ENCODE assay signal across 10 cellular contexts in the genomic region with DNA sequence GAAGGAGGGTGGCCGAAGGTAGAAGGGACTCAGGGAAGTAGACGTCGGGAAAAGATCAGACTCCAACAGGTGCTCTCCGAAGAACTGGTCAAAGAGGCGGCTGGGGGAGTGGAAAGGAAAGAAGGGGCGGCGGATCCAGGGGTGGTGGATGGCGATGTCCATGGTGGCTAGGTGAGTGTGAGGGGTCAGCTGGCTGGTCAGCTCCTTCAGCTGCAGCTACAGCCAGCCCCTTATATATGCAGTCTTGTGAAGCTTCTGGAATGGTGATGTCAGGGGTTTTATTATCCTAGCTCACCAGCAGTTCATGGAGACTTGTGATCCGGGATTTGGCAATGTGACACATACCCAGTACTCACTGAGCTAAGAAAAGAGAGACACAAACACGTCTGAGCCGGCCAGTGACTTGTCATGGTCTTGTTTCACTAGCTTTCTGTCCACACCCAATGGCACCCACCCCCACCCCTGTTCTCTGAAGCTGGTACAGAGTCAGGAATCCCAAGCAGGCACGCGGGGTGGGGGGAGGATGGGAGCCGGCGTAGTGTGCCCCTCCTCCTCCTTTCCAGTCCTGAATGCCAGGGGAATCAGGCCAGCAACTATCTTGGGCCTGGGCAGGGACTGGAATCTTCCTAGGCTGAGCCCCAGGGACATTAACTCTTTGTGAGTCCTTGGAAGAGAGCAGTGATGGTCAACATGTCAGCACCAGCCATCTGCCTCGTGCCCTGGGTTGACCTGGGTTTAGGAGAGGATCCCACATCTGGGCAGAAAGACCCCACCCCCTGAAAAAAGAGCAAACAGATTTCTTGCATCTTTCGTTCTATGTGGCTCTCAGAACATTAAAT. TPM values are rescaled to one million over a fixed set of nuclear protein-coding genes. Genes with fewer than 3 reads are reported as not detected.
DNase-seq lines count a peak whose midpoint lies in the region; ATAC-seq, FAIRE-seq and TF ChIP-seq lines count a peak whose summit lies in the region.
"Had no signal": no experiment of that assay in that cellular context is flagged by ENCODE, and none has a peak within 500 bp of the region (broad histone marks: within the 10 kb centered on the region; RNA-seq: fewer than 3 reads in every experiment).

A gene with protein sequence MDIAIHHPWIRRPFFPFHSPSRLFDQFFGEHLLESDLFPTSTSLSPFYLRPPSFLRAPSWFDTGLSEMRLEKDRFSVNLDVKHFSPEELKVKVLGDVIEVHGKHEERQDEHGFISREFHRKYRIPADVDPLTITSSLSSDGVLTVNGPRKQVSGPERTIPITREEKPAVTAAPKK (minus strand): TSS at position 208 of the 839 bp plus-strand sequence. CDS start 46 bp downstream, at position 162.

- H3K27me3 Mint-ChIP-seq in HFFc6 (ENCODE audit: insufficient read depth) = peaks cover 4% of the 10 kb centered on the region

- DNase-seq in HFFc6 (peak; percentile 94), cerebellar nuclear complex (lab: John Stamatoyannopoulos, UW) (peak; percentile 78 to 87), keratinocyte (ENCODE audit: low read depth, low spot score) (peak; percentile 66), smooth muscle cell (lab: John Stamatoyannopoulos, UW; ENCODE audit: unreplicated experiment) (peak; percentile 62), NCI-H748 (lab: John Stamatoyannopoulos, UW; ENCODE audit: unreplicated experiment) (no peak), GM10248 (ENCODE audit: extremely low spot score) (no peak)

- H3K27ac ChIP-seq in keratinocyte (ENCODE audit: control insufficient read depth, insufficient read depth, low read length) = no peak within 1 kb of the TSS
- H3K27ac ChIP-seq in smooth muscle cell (ENCODE audit: low read depth) = peak within 1 kb of the TSS; percentile 82

- H3K4me3 Mint-ChIP-seq in HFFc6 = peak within 1 kb of the TSS; percentile 81
- H3K4me3 Mint-ChIP-seq: stimulated activated effector memory CD8-positive, alpha-beta T cell treated with anti-CD3 and anti-CD28 coated beads, Interleukin-12 subunit alpha, Interleukin-12 subunit beta, amount 100 ng/mL, for 72 hours had no signal

- H3K79me2 ChIP-seq in keratinocyte (ENCODE audit: control insufficient read depth, insufficient read depth, low read length) = no peaks in the 10 kb centered on the region
- H3K79me2 ChIP-seq in smooth muscle cell (ENCODE audit: low read depth) = no peaks in the 10 kb centered on the region

- WGBS in smooth muscle cell (ENCODE audit: low lambda C conversion rate) = 47% methylated on average over 17 of the region's 17 CpGs

- H3K9me3 Mint-ChIP-seq in HFFc6 = no peaks in the 10 kb centered on the region
- H3K9me3 Mint-ChIP-seq: stimulated activated effector memory CD8-positive, alpha-beta T cell treated with anti-CD3 and anti-CD28 coated beads, Interleukin-12 subunit alpha, Interleukin-12 subunit beta, amount 100 ng/mL, for 72 hours had no signal

- dilution Hi-C loops in keratinocyte (cut with MboI; ENCODE audit: extremely low pct_ligation_motif_present, low sequenced_read_pairs) = no loop called here

- peak; percentile 75 for FAIRE-seq in keratinocyte (lab: Jason Lieb, UNC)

- peak within 1 kb of the TSS; percentile 58 for H2AFZ ChIP-seq in keratinocyte (ENCODE audit: control insufficient read depth, low read length)
- peak within 1 kb of the TSS; percentile 89 for H2AFZ ChIP-seq in smooth muscle cell (ENCODE audit: low read depth)

- TF ChIP-seq CTCF in HFFc6 (IDR thresholded peaks at IDR 0.05) = no peak
- TF ChIP-seq CTCF in keratinocyte (optimal IDR thresholded peaks at IDR 0.05 in 1 of 3, IDR thresholded peaks at IDR 0.05 in 1 of 3, conservative IDR thresholded peaks at IDR 0.05 in 1 of 3; ENCODE audit: extremely low read depth in 1 of 3, insufficient read depth in 2 of 3, low read length in 3 of 3) = no peak
- TF ChIP-seq CTCF in smooth muscle cell (IDR thresholded peaks at IDR 0.05; ENCODE audit: borderline replicate concordance, insufficient read depth, poor library complexity, severe bottlenecking) = no peak
- no peak for TF ChIP-seq CTCF in GM10248 (IDR thresholded peaks at IDR 0.05; ENCODE audit: control extremely low read depth, extremely low read depth, low read depth, missing control alignments)

- H3F3A ChIP-seq in smooth muscle cell (ENCODE audit: low read depth) = no peaks in the 10 kb centered on the region

- H3K4me3 ChIP-seq in keratinocyte (ENCODE audit: control insufficient read depth in 2 of 3, extremely low read depth in 1 of 3, insufficient read depth in 2 of 3, low read depth in 1 of 3, low read length in 3 of 3) (peak within 1 kb of the TSS in 2 of 3 experiments; percentile 19 to 24), smooth muscle cell (peak within 1 kb of the TSS; percentile 25)

- no peaks in the 10 kb centered on the region for H3K9me1 ChIP-seq in keratinocyte (ENCODE audit: control insufficient read depth, extremely low read depth, insufficient read depth, low read length)

- peak within 1 kb of the TSS; percentile 14 for H3K9ac ChIP-seq in keratinocyte (ENCODE audit: control insufficient read depth, extremely low read depth, insufficient read depth, low read length)
- H3K9ac ChIP-seq in smooth muscle cell (ENCODE audit: low read depth) = peak within 1 kb of the TSS; percentile 52

- no peaks in the 10 kb centered on the region for H4K20me1 ChIP-seq in keratinocyte (ENCODE audit: control insufficient read depth, extremely low read depth, insufficient read depth, low read length)
- H4K20me1 ChIP-seq in smooth muscle cell (ENCODE audit: low read depth) = no peaks in the 10 kb centered on the region

- no peaks in the 10 kb centered on the region for H3K9me3 ChIP-seq in keratinocyte (ENCODE audit: control insufficient read depth, low read depth, low read length)
- H3K9me3 ChIP-seq in smooth muscle cell (replicated peaks; ENCODE audit: low read depth) = no peaks in the 10 kb centered on the region

- H3K4me2 ChIP-seq in keratinocyte (ENCODE audit: control insufficient read depth, extremely low read depth, insufficient read depth, low read depth, low read length) (peak within 1 kb of the TSS; percentile 54), smooth muscle cell (peak within 1 kb of the TSS; percentile 74)

- H3K36me3 ChIP-seq in keratinocyte (ENCODE audit: control insufficient read depth in 2 of 2, extremely low read depth in 1 of 2, insufficient read depth in 2 of 2, low read length in 2 of 2) (no peaks in the 10 kb centered on the region), smooth muscle cell (ENCODE audit: low read depth) (no peaks in the 10 kb centered on the region)

- CTCF ChIA-PET in GM10248 (lab: Yijun Ruan, JAX) = interaction anchor here (0.9 to 3.3 kb wide), 2 partner anchors 9 to 20 kb away, joined by 3 to 13 read pairs; no protein-coding TSS in a partner anchor

- peaks cover 5% of the 10 kb centered on the region; the same call in 1 of the 2 replicates for H3K36me3 Mint-ChIP-seq in HFFc6 (ENCODE audit: low read depth)
- H3K36me3 Mint-ChIP-seq: stimulated activated effector memory CD8-positive, alpha-beta T cell treated with anti-CD3 and anti-CD28 coated beads, Interleukin-12 subunit alpha, Interleukin-12 subunit beta, amount 100 ng/mL, for 72 hours had no signal

- no peak for ATAC-seq in activated CD4-positive, CD25-positive, alpha-beta regulatory T cell treated with anti-CD3 and anti-CD28 coated beads, Interleukin-2, amount 50 U/mL, for 24 hours
- no peak for ATAC-seq in HG03439 (IDR thresholded peaks at IDR 0.05; ENCODE audit: unreplicated experiment)
- ATAC-seq: HCT116; stimulated activated effector memory CD8-positive, alpha-beta T cell treated with anti-CD3 and anti-CD28 coated beads, Interleukin-12 subunit alpha, Interleukin-12 subunit beta, amount 100 ng/mL, for 72 hours had no signal

- peaks cover 14% of the 10 kb centered on the region for H3K4me1 ChIP-seq in keratinocyte (ENCODE audit: control insufficient read depth, extremely low read depth, insufficient read depth, low read length)
- H3K4me1 ChIP-seq in smooth muscle cell (ENCODE audit: low read depth) = peaks cover 9% of the 10 kb centered on the region

- POLR2A ChIA-PET in GM10248 (lab: Yijun Ruan, JAX) = no interaction called here

- peaks cover 6% of the 10 kb centered on the region for H3K27me3 ChIP-seq in keratinocyte (ENCODE audit: control insufficient read depth, extremely low read depth, insufficient read depth, low read length)
- no peaks in the 10 kb centered on the region for H3K27me3 ChIP-seq in smooth muscle cell (ENCODE audit: low read depth)

- H3K4me1 Mint-ChIP-seq in HFFc6 (ENCODE audit: low read depth) = peaks cover 36% of the 10 kb centered on the region
- H3K4me1 Mint-ChIP-seq: stimulated activated effector memory CD8-positive, alpha-beta T cell treated with anti-CD3 and anti-CD28 coated beads, Interleukin-12 subunit alpha, Interleukin-12 subunit beta, amount 100 ng/mL, for 72 hours had no signal

- H3K27ac Mint-ChIP-seq in HFFc6 = peak within 1 kb of the TSS; percentile 90
- H3K27ac Mint-ChIP-seq: stimulated activated effector memory CD8-positive, alpha-beta T cell treated with anti-CD3 and anti-CD28 coated beads, Interleukin-12 subunit alpha, Interleukin-12 subunit beta, amount 100 ng/mL, for 72 hours had no signal

RNA-seq across cellular contexts. Expression of the gene that starts here (rescaled TPM):
- 100 to 1,000 TPM in 4 of 6 experiments, 10 to 100 TPM in 2; 49.6 to 125 (median 103) TPM for total RNA-seq in HFFc6 (2021; fragmentation: NEBNext Ultra II Directional; extraction: Animal tissue kit (Norgen Biotek cat#: 25700))
- polyA plus RNA-seq in keratinocyte = 7.4 to 47.9 TPM (median 11.0 TPM) in 3 replicates
- 264 TPM for polyA plus RNA-seq in keratinocyte (2011; ENCODE audit: low read depth)
- polyA plus RNA-seq in keratinocyte (2011; cell fraction: cytosol; rRNA removed) = 61.4 and 90.5 TPM in 2 replicates
- polyA plus RNA-seq in keratinocyte (2011; cell fraction: nucleus; rRNA removed) = 56.5 and 64.7 TPM in 2 replicates
- 11.6 and 2,032 TPM in 2 replicates for polyA plus RNA-seq in keratinocyte (2012; ENCODE audit: low replicate concordance)
- polyA minus RNA-seq in keratinocyte = 2.3 to 18.6 TPM (median 15.9 TPM) in 3 replicates
- 9.0 TPM for polyA minus RNA-seq in keratinocyte (2011; cell fraction: cytosol; rRNA and poly(A)+ RNA removed)
- 18.0 and 22.3 TPM in 2 replicates for polyA minus RNA-seq in keratinocyte (2011; cell fraction: nucleus; rRNA and poly(A)+ RNA removed)
- 26.6 and 47.4 TPM in 2 replicates for total RNA-seq in smooth muscle cell
- 97.4 and 125 TPM in 2 replicates for polyA plus RNA-seq in smooth muscle cell

Comparison
In these comparisons a context has a peak if more than half of its experiments do, and no peak if none do; other contexts are left out.
1. DNase-seq: peak in HFFc6 (single experiment), cerebellar nuclear complex (2 of 2), keratinocyte (single experiment) and smooth muscle cell (single experiment); none in NCI-H748 (single experiment) and GM10248 (single experiment).